ENCODE assay signal across 13 cellular contexts in genomic region chr10:126663328-126663727, GRCh38. TPM values are rescaled to one million over a fixed set of nuclear protein-coding genes. Genes with fewer than 3 reads are reported as not detected.
DNase-seq lines count a peak whose midpoint lies in the region; ATAC-seq, FAIRE-seq and TF ChIP-seq lines count a peak whose summit lies in the region.
"Had no signal": no experiment of that assay in that cellular context is flagged by ENCODE, and none has a peak within 500 bp of the region (broad histone marks: within the 10 kb centered on the region; RNA-seq: fewer than 3 reads in every experiment).

No MANE protein-coding gene starts in this region.

- ATAC-seq in activated naive CD4-positive, alpha-beta T cell treated with anti-CD3 and anti-CD28 coated beads, Interleukin-2, amount 50 U/mL, for 72 hours: peak; percentile 22 to 86
- ATAC-seq in upper lobe of left lung (ENCODE audit: low FRiP score in 2 of 2): peak; percentile 40 to 84
- ATAC-seq: CD8-positive, alpha-beta T cell had no signal

- no peak overlapping the region for H3K4me3 ChIP-seq in upper lobe of left lung
- H3K4me3 ChIP-seq: lower lobe of right lung had no signal

- no peaks in the 10 kb centered on the region for H3K9me3 ChIP-seq in upper lobe of left lung
- H3K9me3 ChIP-seq: lower lobe of right lung had no signal

- no peak for TF ChIP-seq POLR2A in upper lobe of left lung (IDR thresholded peaks at IDR 0.05)

- no peak overlapping the region for H3K27ac Mint-ChIP-seq in activated naive CD4-positive, alpha-beta T cell treated with anti-CD3 and anti-CD28 coated beads, Interleukin-2, amount 50 U/mL, for 72 hours
- H3K27ac Mint-ChIP-seq in chondrocyte (ENCODE audit: unreplicated experiment): peak overlapping the region; percentile 92
- H3K27ac Mint-ChIP-seq: CD8-positive, alpha-beta T cell had no signal

- peaks cover 0 to 9% (median 2%) of the 10 kb centered on the region in 4 donors for H3K4me1 ChIP-seq in upper lobe of left lung
- H3K4me1 ChIP-seq: lower lobe of right lung had no signal

- no peaks in the 10 kb centered on the region for H3K36me3 ChIP-seq in upper lobe of left lung
- H3K36me3 ChIP-seq: lower lobe of right lung had no signal

- H3K27ac ChIP-seq in upper lobe of left lung: no peak overlapping the region
- H3K27ac ChIP-seq: lower lobe of right lung had no signal

- H3K4me3 Mint-ChIP-seq in chondrocyte (ENCODE audit: unreplicated experiment): no peak overlapping the region
- H3K4me3 Mint-ChIP-seq: CD8-positive, alpha-beta T cell had no signal

- no peaks in the 10 kb centered on the region for H3K36me3 Mint-ChIP-seq in activated naive CD4-positive, alpha-beta T cell treated with anti-CD3 and anti-CD28 coated beads, Interleukin-2, amount 50 U/mL, for 72 hours
- no peaks in the 10 kb centered on the region for H3K36me3 Mint-ChIP-seq in chondrocyte (ENCODE audit: low read depth)
- H3K36me3 Mint-ChIP-seq: CD8-positive, alpha-beta T cell had no signal

- no peak for TF ChIP-seq EP300 in upper lobe of left lung (IDR thresholded peaks at IDR 0.05)

- H3K27me3 ChIP-seq in upper lobe of left lung: no peaks in the 10 kb centered on the region

- no peak for FAIRE-seq in D721Med (lab: Jason Lieb, UNC)
- FAIRE-seq: colon had no signal

- peaks cover 29% of the 10 kb centered on the region for H3K4me1 Mint-ChIP-seq in chondrocyte (ENCODE audit: low read depth)

- 74 to 75% methylated on average over 9 of the region's 9 CpGs for WGBS in upper lobe of left lung, 2 donors

- DNase-seq in activated naive CD4-positive, alpha-beta T cell treated with anti-CD3 and anti-CD28 coated beads, Interleukin-2, amount 50 U/mL, for 72 hours (ENCODE audit: low spot score in 2 of 2): no peak
- no peak for DNase-seq in activated naive CD4-positive, alpha-beta T cell (lab: John Stamatoyannopoulos, UW)
- DNase-seq in chondrocyte (ENCODE audit: low spot score) (no peak), medulla oblongata (ENCODE audit: extremely low spot score) (peak; percentile 95), upper lobe of left lung (no peak), NCI-H2171 treated with DMSO at 0.1 percent for 48 hours (lab: John Stamatoyannopoulos, UW) (no peak), D721Med (ENCODE audit: insufficient read length, low spot score) (no peak), germinal center (ENCODE audit: low spot score) (no peak)
- DNase-seq: lower lobe of right lung, NCI-H446 treated with DMSO at 0.1 percent for 48 hours had no signal

- TF ChIP-seq CTCF in chondrocyte (IDR thresholded peaks at IDR 0.05): no peak
- no peak for TF ChIP-seq CTCF in upper lobe of left lung (IDR thresholded peaks at IDR 0.05)
- TF ChIP-seq CTCF in D721Med (IDR thresholded peaks at IDR 0.05; ENCODE audit: insufficient read depth, missing control alignments): no peak

- H3K27me3 Mint-ChIP-seq in chondrocyte (ENCODE audit: low read depth): peaks cover 1% of the 10 kb centered on the region

- peaks cover 5 to 12% of the 10 kb centered on the region in 2 donors for H3K9me3 Mint-ChIP-seq in activated naive CD4-positive, alpha-beta T cell treated with anti-CD3 and anti-CD28 coated beads, Interleukin-2, amount 50 U/mL, for 72 hours
- H3K9me3 Mint-ChIP-seq in chondrocyte (ENCODE audit: low read depth): no peaks in the 10 kb centered on the region
- H3K9me3 Mint-ChIP-seq: CD8-positive, alpha-beta T cell had no signal

RNA-seq across cellular contexts. Expression of gene C10orf90, which starts 7.2 kb away (rescaled TPM):
- not detected for total RNA-seq in activated naive CD4-positive, alpha-beta T cell treated with anti-CD3 and anti-CD28 coated beads, Interleukin-2, amount 50 U/mL, for 72 hours
- total RNA-seq in chondrocyte (0.44 TPM in 1 of 3 replicates, not detected in the others), upper lobe of left lung (1 to 10 TPM in 1 of 6 donors, not detected in 5; 1.0 TPM)
- total RNA-seq: CD8-positive, alpha-beta T cell; lower lobe of right lung; T-helper 2 cell treated with Interferon-gamma antibody and Interleukin-4, amounts not matched to agents 100 ng/mL and 5 ng/mL, for 36 hours had no signal
